In genomic region chr10:127904931-127905622, GRCh38 we compare ENCODE assay signal across 2 cellular contexts.
TF ChIP-seq lines count a peak whose summit lies in the region.

No MANE protein-coding gene starts in this region.

TF ChIP-seq in HEK293T, 16 proteins besides CTCF, POLR2A, EP300 and RAD21 (continued from another document):
- no peak for TF ChIP-seq PKNOX1 (IDR thresholded peaks at IDR 0.05)
- TF ChIP-seq SP1 (IDR thresholded peaks at IDR 0.05), result no peak
- no peak for TF ChIP-seq BHLHE40 (IDR thresholded peaks at IDR 0.05; ENCODE audit: borderline replicate concordance)
- no peak for TF ChIP-seq FOXA1 (IDR thresholded peaks at IDR 0.05)
- TF ChIP-seq FOXK2 (IDR thresholded peaks at IDR 0.05), result no peak
- TF ChIP-seq ELF4 (IDR thresholded peaks at IDR 0.05), result no peak
- TF ChIP-seq ZNF384 (IDR thresholded peaks at IDR 0.05), result no peak
- no peak for TF ChIP-seq L3MBTL2 (conservative IDR thresholded peaks at IDR 0.05)
- no peak for TF ChIP-seq CTBP1 (IDR thresholded peaks at IDR 0.05; ENCODE audit: borderline replicate concordance)
- no peak for TF ChIP-seq ARNT (IDR thresholded peaks at IDR 0.05)
- TF ChIP-seq NFRKB (IDR thresholded peaks at IDR 0.05), result no peak

TF ChIP-seq in GM23338, 12 proteins besides CTCF, POLR2A, EP300 and RAD21 (continued from another document):
- TF ChIP-seq REST (IDR thresholded peaks at IDR 0.05; ENCODE audit: unreplicated experiment), result no peak
- no peak for TF ChIP-seq STAT1 (IDR thresholded peaks at IDR 0.05; ENCODE audit: unreplicated experiment)
- TF ChIP-seq ZNF114 (CRISPR knock-in tag; IDR thresholded peaks at IDR 0.05), result no peak
- TF ChIP-seq ZNF331 (CRISPR knock-in tag; IDR thresholded peaks at IDR 0.05; ENCODE audit: low read depth), result no peak
- TF ChIP-seq NANOG (IDR thresholded peaks at IDR 0.05; ENCODE audit: borderline replicate concordance), result no peak
- TF ChIP-seq EZH2 (IDR thresholded peaks at IDR 0.05; ENCODE audit: low read depth, unreplicated experiment), result no peak
- TF ChIP-seq, protein P1, sequence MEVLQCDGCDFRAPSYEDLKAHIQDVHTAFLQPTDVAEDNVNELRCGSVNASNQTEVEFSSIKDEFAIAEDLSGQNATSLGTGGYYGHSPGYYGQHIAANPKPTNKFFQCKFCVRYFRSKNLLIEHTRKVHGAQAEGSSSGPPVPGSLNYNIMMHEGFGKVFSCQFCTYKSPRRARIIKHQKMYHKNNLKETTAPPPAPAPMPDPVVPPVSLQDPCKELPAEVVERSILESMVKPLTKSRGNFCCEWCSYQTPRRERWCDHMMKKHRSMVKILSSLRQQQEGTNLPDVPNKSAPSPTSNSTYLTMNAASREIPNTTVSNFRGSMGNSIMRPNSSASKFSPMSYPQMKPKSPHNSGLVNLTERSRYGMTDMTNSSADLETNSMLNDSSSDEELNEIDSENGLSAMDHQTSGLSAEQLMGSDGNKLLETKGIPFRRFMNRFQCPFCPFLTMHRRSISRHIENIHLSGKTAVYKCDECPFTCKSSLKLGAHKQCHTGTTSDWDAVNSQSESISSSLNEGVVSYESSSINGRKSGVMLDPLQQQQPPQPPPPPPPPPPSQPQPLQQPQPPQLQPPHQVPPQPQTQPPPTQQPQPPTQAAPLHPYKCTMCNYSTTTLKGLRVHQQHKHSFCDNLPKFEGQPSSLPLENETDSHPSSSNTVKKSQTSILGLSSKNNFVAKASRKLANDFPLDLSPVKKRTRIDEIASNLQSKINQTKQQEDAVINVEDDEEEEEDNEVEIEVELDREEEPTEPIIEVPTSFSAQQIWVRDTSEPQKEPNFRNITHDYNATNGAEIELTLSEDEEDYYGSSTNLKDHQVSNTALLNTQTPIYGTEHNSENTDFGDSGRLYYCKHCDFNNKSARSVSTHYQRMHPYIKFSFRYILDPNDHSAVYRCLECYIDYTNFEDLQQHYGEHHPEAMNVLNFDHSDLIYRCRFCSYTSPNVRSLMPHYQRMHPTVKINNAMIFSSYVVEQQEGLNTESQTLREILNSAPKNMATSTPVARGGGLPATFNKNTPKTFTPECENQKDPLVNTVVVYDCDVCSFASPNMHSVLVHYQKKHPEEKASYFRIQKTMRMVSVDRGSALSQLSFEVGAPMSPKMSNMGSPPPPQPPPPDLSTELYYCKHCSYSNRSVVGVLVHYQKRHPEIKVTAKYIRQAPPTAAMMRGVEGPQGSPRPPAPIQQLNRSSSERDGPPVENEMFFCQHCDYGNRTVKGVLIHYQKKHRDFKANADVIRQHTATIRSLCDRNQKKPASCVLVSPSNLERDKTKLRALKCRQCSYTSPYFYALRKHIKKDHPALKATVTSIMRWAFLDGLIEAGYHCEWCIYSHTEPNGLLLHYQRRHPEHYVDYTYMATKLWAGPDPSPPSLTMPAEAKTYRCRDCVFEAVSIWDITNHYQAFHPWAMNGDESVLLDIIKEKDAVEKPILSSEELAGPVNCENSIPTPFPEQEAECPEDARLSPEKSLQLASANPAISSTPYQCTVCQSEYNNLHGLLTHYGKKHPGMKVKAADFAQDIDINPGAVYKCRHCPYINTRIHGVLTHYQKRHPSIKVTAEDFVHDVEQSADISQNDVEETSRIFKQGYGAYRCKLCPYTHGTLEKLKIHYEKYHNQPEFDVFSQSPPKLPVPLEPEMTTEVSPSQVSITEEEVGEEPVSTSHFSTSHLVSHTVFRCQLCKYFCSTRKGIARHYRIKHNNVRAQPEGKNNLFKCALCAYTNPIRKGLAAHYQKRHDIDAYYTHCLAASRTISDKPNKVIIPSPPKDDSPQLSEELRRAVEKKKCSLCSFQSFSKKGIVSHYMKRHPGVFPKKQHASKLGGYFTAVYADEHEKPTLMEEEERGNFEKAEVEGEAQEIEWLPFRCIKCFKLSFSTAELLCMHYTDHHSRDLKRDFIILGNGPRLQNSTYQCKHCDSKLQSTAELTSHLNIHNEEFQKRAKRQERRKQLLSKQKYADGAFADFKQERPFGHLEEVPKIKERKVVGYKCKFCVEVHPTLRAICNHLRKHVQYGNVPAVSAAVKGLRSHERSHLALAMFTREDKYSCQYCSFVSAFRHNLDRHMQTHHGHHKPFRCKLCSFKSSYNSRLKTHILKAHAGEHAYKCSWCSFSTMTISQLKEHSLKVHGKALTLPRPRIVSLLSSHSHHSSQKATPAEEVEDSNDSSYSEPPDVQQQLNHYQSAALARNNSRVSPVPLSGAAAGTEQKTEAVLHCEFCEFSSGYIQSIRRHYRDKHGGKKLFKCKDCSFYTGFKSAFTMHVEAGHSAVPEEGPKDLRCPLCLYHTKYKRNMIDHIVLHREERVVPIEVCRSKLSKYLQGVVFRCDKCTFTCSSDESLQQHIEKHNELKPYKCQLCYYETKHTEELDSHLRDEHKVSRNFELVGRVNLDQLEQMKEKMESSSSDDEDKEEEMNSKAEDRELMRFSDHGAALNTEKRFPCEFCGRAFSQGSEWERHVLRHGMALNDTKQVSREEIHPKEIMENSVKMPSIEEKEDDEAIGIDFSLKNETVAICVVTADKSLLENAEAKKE (CRISPR knock-in tag; IDR thresholded peaks at IDR 0.05), result no peak
- TF ChIP-seq JUNB (IDR thresholded peaks at IDR 0.05; ENCODE audit: unreplicated experiment), result no peak
- no peak for TF ChIP-seq CREB1 (CRISPR knock-in tag; IDR thresholded peaks at IDR 0.05; ENCODE audit: low read depth)
